Comparison of ENCODE assay signal across 19 cellular contexts in genomic region chr5:175928752-175929151, GRCh38. TPM values are rescaled to one million over a fixed set of nuclear protein-coding genes. Genes with fewer than 3 reads are reported as not detected.
"Had no signal": no experiment of that assay in that cellular context is flagged by ENCODE, and none has a peak within 500 bp of the region (broad histone marks: within the 10 kb centered on the region; RNA-seq: fewer than 3 reads in every experiment).

No MANE protein-coding gene starts in this region.

RNA-seq across cellular contexts. Expression of gene CPLX2, which starts 57.4 kb away (rescaled TPM):
- total RNA-seq: kidney; kidney epithelial cell; left cardiac atrium; left lobe of liver; left lung; left ventricle myocardium inferior; left ventricle myocardium superior; liver; lower leg skin; lung microvascular endothelial cell; mammary epithelial cell; mesenteric fat pad; mesothelial cell of epicardium; mononuclear cell; myocyte; naive thymus-derived CD4-positive, alpha-beta T cell; naive thymus-derived CD8-positive, alpha-beta T cell had no signal
- polyA plus RNA-seq: immature natural killer cell; keratinocyte; mammary epithelial cell; naive thymus-derived CD4-positive, alpha-beta T cell; naive thymus-derived CD8-positive, alpha-beta T cell had no signal
